1 cellular context compared by ENCODE assay signal in genomic region chr12:52162971-52163370, GRCh38.
TF ChIP-seq lines count a peak whose summit lies in the region.

No MANE protein-coding gene starts in this region.

TF ChIP-seq in A549, 52 proteins besides CTCF, POLR2A, EP300 and RAD21:
- TF ChIP-seq HOXB13 (CRISPR knock-in tag; IDR thresholded peaks at IDR 0.05; ENCODE audit: low read depth) (no peak), CBX8 (IDR thresholded peaks at IDR 0.05) (no peak), BCL3 (IDR thresholded peaks at IDR 0.05) (no peak), PHF8 (IDR thresholded peaks at IDR 0.05; ENCODE audit: borderline replicate concordance, low read depth) (no peak), NPAS2 (CRISPR knock-in tag; IDR thresholded peaks at IDR 0.05; ENCODE audit: borderline replicate concordance) (no peak), CHD4 (IDR thresholded peaks at IDR 0.05; ENCODE audit: borderline replicate concordance) (no peak), HOXB5 (CRISPR knock-in tag; IDR thresholded peaks at IDR 0.05) (no peak), ZNF302 (CRISPR knock-in tag; IDR thresholded peaks at IDR 0.05) (no peak), NR3C1 (IDR thresholded peaks at IDR 0.05) (no peak), TP53 (CRISPR knock-in tag; IDR thresholded peaks at IDR 0.05) (no peak), RFX5 (IDR thresholded peaks at IDR 0.05) (no peak), MYC (IDR thresholded peaks at IDR 0.05; ENCODE audit: borderline replicate concordance, low read length) (no peak), HES2 (IDR thresholded peaks at IDR 0.05) (no peak), POLR2AphosphoS2 (conservative IDR thresholded peaks at IDR 0.05; ENCODE audit: low read length) (no peak), USF2 (IDR thresholded peaks at IDR 0.05) (no peak), FOXS1 (CRISPR knock-in tag; IDR thresholded peaks at IDR 0.05) (no peak), ELK1 (IDR thresholded peaks at IDR 0.05; ENCODE audit: low read depth, low read length) (no peak)
- TF ChIP-seq, protein P1, sequence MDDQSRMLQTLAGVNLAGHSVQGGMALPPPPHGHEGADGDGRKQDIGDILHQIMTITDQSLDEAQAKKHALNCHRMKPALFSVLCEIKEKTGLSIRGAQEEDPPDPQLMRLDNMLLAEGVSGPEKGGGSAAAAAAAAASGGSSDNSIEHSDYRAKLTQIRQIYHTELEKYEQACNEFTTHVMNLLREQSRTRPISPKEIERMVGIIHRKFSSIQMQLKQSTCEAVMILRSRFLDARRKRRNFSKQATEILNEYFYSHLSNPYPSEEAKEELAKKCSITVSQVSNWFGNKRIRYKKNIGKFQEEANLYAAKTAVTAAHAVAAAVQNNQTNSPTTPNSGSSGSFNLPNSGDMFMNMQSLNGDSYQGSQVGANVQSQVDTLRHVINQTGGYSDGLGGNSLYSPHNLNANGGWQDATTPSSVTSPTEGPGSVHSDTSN (IDR thresholded peaks at IDR 0.05) = no peak
